14 cellular contexts compared by ENCODE assay signal in the genomic region with DNA sequence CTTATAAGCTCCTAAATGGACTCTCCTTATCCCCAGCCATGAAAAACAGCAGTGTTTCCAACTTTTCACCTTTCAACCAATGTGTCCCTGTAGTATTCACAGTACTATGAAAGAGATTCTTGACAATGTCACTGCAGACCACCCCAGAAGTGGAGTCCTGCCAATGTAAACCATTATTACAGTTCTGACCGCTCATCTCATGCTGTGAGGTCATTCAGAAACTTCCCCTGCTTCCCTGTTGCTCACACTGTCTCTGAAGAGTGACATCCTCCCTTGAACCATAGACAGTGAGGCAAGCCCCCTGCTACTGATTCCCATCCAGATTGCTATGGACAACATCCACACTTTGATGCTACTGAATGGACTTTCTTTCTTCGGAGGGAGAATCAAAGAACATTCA.
DNase-seq lines count a peak whose midpoint lies in the region; ATAC-seq and TF ChIP-seq lines count a peak whose summit lies in the region.
"Had no signal": no experiment of that assay in that cellular context is flagged by ENCODE, and none has a peak within 500 bp of the region (broad histone marks: within the 10 kb centered on the region; RNA-seq: fewer than 3 reads in every experiment).

No MANE protein-coding gene starts in this region.

- H3K27me3 ChIP-seq in fibroblast of lung (ENCODE audit: control insufficient read depth, insufficient read depth, low read length) = no peaks in the 10 kb centered on the region
- H3K27me3 ChIP-seq in neural progenitor cell = no peaks in the 10 kb centered on the region
- H3K27me3 ChIP-seq: stomach had no signal

- H3K9ac ChIP-seq in fibroblast of lung (ENCODE audit: insufficient read depth, low read length) = no peak overlapping the region
- H3K9ac ChIP-seq in neural progenitor cell = no peak overlapping the region
- H3K9ac ChIP-seq: parathyroid adenoma had no signal

- H3K79me2 ChIP-seq in fibroblast of lung (ENCODE audit: control insufficient read depth, insufficient read depth, low read length) = no peaks in the 10 kb centered on the region
- no peaks in the 10 kb centered on the region for H3K79me2 ChIP-seq in neural progenitor cell (ENCODE audit: low read depth)
- H3K79me2 ChIP-seq: parathyroid adenoma had no signal

- no peaks in the 10 kb centered on the region for H3F3A ChIP-seq in neural progenitor cell (ENCODE audit: low read depth)

- TF ChIP-seq CTCF in fibroblast of lung (conservative IDR thresholded peaks at IDR 0.05 in 1 of 2, IDR thresholded peaks at IDR 0.05 in 1 of 2; ENCODE audit: low read depth in 1 of 2, low read length in 2 of 2) (no peak), neural progenitor cell (IDR thresholded peaks at IDR 0.05) (no peak)

- H4K20me1 ChIP-seq in fibroblast of lung (ENCODE audit: control insufficient read depth, extremely low read depth, insufficient read depth, low read length) = no peaks in the 10 kb centered on the region
- H4K20me1 ChIP-seq in neural progenitor cell (ENCODE audit: low read depth) = no peaks in the 10 kb centered on the region

- H2AFZ ChIP-seq in fibroblast of lung (ENCODE audit: low read length) (peak overlapping the region; percentile 85), neural progenitor cell (replicated peaks) (peak overlapping the region; percentile 29)
- H2AFZ ChIP-seq: parathyroid adenoma had no signal

- no peaks in the 10 kb centered on the region for H3K36me3 Mint-ChIP-seq in neural progenitor cell
- H3K36me3 Mint-ChIP-seq: activated naive CD8-positive, alpha-beta T cell treated with anti-CD3 and anti-CD28 coated beads for 36 hours had no signal

- ATAC-seq in stimulated activated naive CD8-positive, alpha-beta T cell treated with anti-CD3 and anti-CD28 coated beads, Interleukin-15, Interleukin-2, amounts not matched to agents 100 U/mL and 50 U/mL, for 24 hours = no peak
- ATAC-seq in HG03439 (IDR thresholded peaks at IDR 0.05; ENCODE audit: unreplicated experiment) = no peak
- ATAC-seq: SK-N-SH treated with all-trans-retinoic acid at 6 μM for 48 hours had no signal

- H3K4me2 ChIP-seq in fibroblast of lung (ENCODE audit: extremely low read depth, insufficient read depth, low read length) (peak overlapping the region; percentile 30), neural progenitor cell (peak overlapping the region; percentile 31)

- H3K27ac ChIP-seq in fibroblast of lung (ENCODE audit: insufficient read depth, low read length) = no peak overlapping the region
- no peak overlapping the region for H3K27ac ChIP-seq in neural progenitor cell
- H3K27ac ChIP-seq: parathyroid adenoma had no signal

- peaks cover 19% of the 10 kb centered on the region for H3K4me1 Mint-ChIP-seq in neural progenitor cell
- H3K4me1 Mint-ChIP-seq: activated naive CD8-positive, alpha-beta T cell treated with anti-CD3 and anti-CD28 coated beads for 36 hours had no signal

- H3K4me1 ChIP-seq in fibroblast of lung (ENCODE audit: control insufficient read depth, extremely low read depth, insufficient read depth, low read length) (peaks cover 2% of the 10 kb centered on the region), neural progenitor cell (peaks cover 12% of the 10 kb centered on the region)
- H3K4me1 ChIP-seq: parathyroid adenoma, stomach had no signal

- H3K4me3 ChIP-seq in fibroblast of lung (replicated peaks in 1 of 4; ENCODE audit: control extremely low read depth in 1 of 4, insufficient read depth in 1 of 4, low read depth in 3 of 4, low read length in 4 of 4) (no peak overlapping the region), neural progenitor cell (no peak overlapping the region)
- H3K4me3 ChIP-seq: stomach had no signal

- no peaks in the 10 kb centered on the region for H3K36me3 ChIP-seq in fibroblast of lung (ENCODE audit: control insufficient read depth, insufficient read depth, low read length)
- no peaks in the 10 kb centered on the region for H3K36me3 ChIP-seq in neural progenitor cell
- H3K36me3 ChIP-seq: stomach had no signal

- peak; percentile 24 for DNase-seq in EL
- peak; percentile 6 for DNase-seq in UCSD-AML1 (lab: John Stamatoyannopoulos, UW; ENCODE audit: unreplicated experiment)
- DNase-seq in fibroblast of lung (ENCODE audit: low read depth in 2 of 2) = peak; percentile 42 to 59
- DNase-seq in neural progenitor cell (ENCODE audit: low spot score) = peak; percentile 26
- no peak for DNase-seq in stimulated activated naive CD8-positive, alpha-beta T cell treated with anti-CD3 and anti-CD28 coated beads, Interleukin-15, Interleukin-2, amounts not matched to agents 100 U/mL and 50 U/mL, for 24 hours
- no peak for DNase-seq in NOMO-1 (lab: John Stamatoyannopoulos, UW; ENCODE audit: unreplicated experiment in 2 of 2)
- DNase-seq in activated gamma-delta T cell treated with Interleukin-2 at 50 U/mL for 16 hours = no peak
- DNase-seq: activated CD4-positive, alpha-beta T cell treated with anti-CD3 and anti-CD28 coated beads, Interleukin-2, amount 50 U/mL, for 1 hour; activated naive CD8-positive, alpha-beta T cell treated with anti-CD3 and anti-CD28 coated beads for 36 hours; NCI-H1436 treated with DMSO at 0.1 percent for 48 hours; stomach had no signal

- no peaks in the 10 kb centered on the region for H3K9me3 ChIP-seq in fibroblast of lung (ENCODE audit: control insufficient read depth, insufficient read depth, low read depth, low read length)
- no peaks in the 10 kb centered on the region for H3K9me3 ChIP-seq in neural progenitor cell (ENCODE audit: low read depth)
- H3K9me3 ChIP-seq: stomach had no signal

- no peak overlapping the region for H3K4me3 Mint-ChIP-seq in neural progenitor cell
- H3K4me3 Mint-ChIP-seq: activated naive CD8-positive, alpha-beta T cell treated with anti-CD3 and anti-CD28 coated beads for 36 hours had no signal

- no peaks in the 10 kb centered on the region for H3K27me3 Mint-ChIP-seq in neural progenitor cell (ENCODE audit: insufficient read depth, low read depth)
- H3K27me3 Mint-ChIP-seq: activated naive CD8-positive, alpha-beta T cell treated with anti-CD3 and anti-CD28 coated beads for 36 hours had no signal

- peak overlapping the region; percentile 42 for H3K27ac Mint-ChIP-seq in neural progenitor cell
- H3K27ac Mint-ChIP-seq: activated naive CD8-positive, alpha-beta T cell treated with anti-CD3 and anti-CD28 coated beads for 36 hours had no signal

- no peaks in the 10 kb centered on the region for H3K9me3 Mint-ChIP-seq in neural progenitor cell
- H3K9me3 Mint-ChIP-seq: activated naive CD8-positive, alpha-beta T cell treated with anti-CD3 and anti-CD28 coated beads for 36 hours had no signal

Comparison
In these comparisons a context has a peak if more than half of its experiments do, and no peak if none do; other contexts are left out.
1. DNase-seq: peak in EL (single experiment), UCSD-AML1 (single experiment), fibroblast of lung (2 of 2) and neural progenitor cell (single experiment); none in stimulated activated naive CD8-positive, alpha-beta T cell treated with anti-CD3 and anti-CD28 coated beads, Interleukin-15, Interleukin-2, amounts not matched to agents 100 U/mL and 50 U/mL, for 24 hours (single experiment), NOMO-1 (0 of 2) and activated gamma-delta T cell treated with Interleukin-2 at 50 U/mL for 16 hours (single experiment).